Comparison of ENCODE assay signal across 15 cellular contexts in genomic region chr5:164799391-164799790, GRCh38.
DNase-seq lines count a peak whose midpoint lies in the region; ATAC-seq and TF ChIP-seq lines count a peak whose summit lies in the region.
"Had no signal": no experiment of that assay in that cellular context is flagged by ENCODE, and none has a peak within 500 bp of the region (broad histone marks: within the 10 kb centered on the region; RNA-seq: fewer than 3 reads in every experiment).

No MANE protein-coding gene starts in this region.

- no peak overlapping the region for H3K4me3 ChIP-seq in GM23338
- no peak overlapping the region for H3K4me3 ChIP-seq in HAP-1

- no peak for TF ChIP-seq CTCF in GM23338 (conservative IDR thresholded peaks at IDR 0.05; ENCODE audit: low read depth in 2 of 2)

- intact Hi-C loops in activated CD4-positive, alpha-beta T cell treated with anti-CD3 and anti-CD28 coated beads, Interleukin-2, amount 10 ng/mL, durations not matched to agents 24 days and 14 days (cut with micrococcal nuclease), result no loop called here

- ATAC-seq in GM18909 (IDR thresholded peaks at IDR 0.05; ENCODE audit: poor library complexity, unreplicated experiment) (peak; percentile 57), GM23338 (no peak)
- ATAC-seq: T-cell had no signal

- no peak overlapping the region for H3K4me3 Mint-ChIP-seq in GM23338
- H3K4me3 Mint-ChIP-seq in activated CD4-positive, alpha-beta T cell treated with anti-CD3 and anti-CD28 coated beads, Interleukin-2, amount 10 ng/mL, durations not matched to agents 24 days and 14 days, result no peak overlapping the region
- H3K4me3 Mint-ChIP-seq: CD8-positive, alpha-beta memory T cell; T-cell had no signal

- H3K4me1 ChIP-seq in GM23338 (ENCODE audit: insufficient read depth) (peaks cover 20% of the 10 kb centered on the region), HAP-1 (no peaks in the 10 kb centered on the region)

- H3F3A ChIP-seq in GM23338 (replicated peaks; ENCODE audit: low read depth), result no peaks in the 10 kb centered on the region

- no peaks in the 10 kb centered on the region for H3K9me2 ChIP-seq in GM23338 (ENCODE audit: insufficient read depth)

- H3K4me2 ChIP-seq in GM23338, result no peak overlapping the region

- no peak overlapping the region for H2AFZ ChIP-seq in GM23338

- H3K27me3 ChIP-seq in GM23338 (ENCODE audit: insufficient read depth) (no peaks in the 10 kb centered on the region), HAP-1 (ENCODE audit: low read depth) (no peaks in the 10 kb centered on the region)

- peaks cover 2% of the 10 kb centered on the region for H3K27me3 Mint-ChIP-seq in GM23338 (ENCODE audit: insufficient read depth, low read depth, poor library complexity)
- no peaks in the 10 kb centered on the region for H3K27me3 Mint-ChIP-seq in activated CD4-positive, alpha-beta T cell treated with anti-CD3 and anti-CD28 coated beads, Interleukin-2, amount 10 ng/mL, durations not matched to agents 24 days and 14 days
- H3K27me3 Mint-ChIP-seq: CD8-positive, alpha-beta memory T cell; T-cell had no signal

- H3K4me1 Mint-ChIP-seq in GM23338, result peaks cover 13% of the 10 kb centered on the region
- no peaks in the 10 kb centered on the region for H3K4me1 Mint-ChIP-seq in activated CD4-positive, alpha-beta T cell treated with anti-CD3 and anti-CD28 coated beads, Interleukin-2, amount 10 ng/mL, durations not matched to agents 24 days and 14 days
- H3K4me1 Mint-ChIP-seq: CD8-positive, alpha-beta memory T cell; T-cell had no signal

- H3K36me3 ChIP-seq in GM23338 (ENCODE audit: insufficient read depth) (peaks cover 10% of the 10 kb centered on the region; the same call in 1 of the 2 replicates), HAP-1 (replicated peaks) (no peaks in the 10 kb centered on the region)

- peaks cover 42% of the 10 kb centered on the region for H3K36me3 Mint-ChIP-seq in GM23338 (ENCODE audit: low read depth)
- H3K36me3 Mint-ChIP-seq in activated CD4-positive, alpha-beta T cell treated with anti-CD3 and anti-CD28 coated beads, Interleukin-2, amount 10 ng/mL, durations not matched to agents 24 days and 14 days (ENCODE audit: low read depth), result no peaks in the 10 kb centered on the region
- H3K36me3 Mint-ChIP-seq: CD8-positive, alpha-beta memory T cell; T-cell had no signal

- no peaks in the 10 kb centered on the region for H3K79me2 ChIP-seq in GM23338 (replicated peaks; ENCODE audit: insufficient read depth)

- H3K9me3 ChIP-seq in HAP-1, result peaks cover 2% of the 10 kb centered on the region; the same call in 1 of the 2 replicates

- no peaks in the 10 kb centered on the region for H4K20me1 ChIP-seq in GM23338 (replicated peaks; ENCODE audit: insufficient read depth)

- peaks cover 43% of the 10 kb centered on the region for H3K9me3 Mint-ChIP-seq in GM23338
- H3K9me3 Mint-ChIP-seq in activated CD4-positive, alpha-beta T cell treated with anti-CD3 and anti-CD28 coated beads, Interleukin-2, amount 10 ng/mL, durations not matched to agents 24 days and 14 days, result no peaks in the 10 kb centered on the region

- peak overlapping the region; percentile 34; the same call in 1 of the 2 replicates for H3K27ac Mint-ChIP-seq in GM23338
- H3K27ac Mint-ChIP-seq in activated CD4-positive, alpha-beta T cell treated with anti-CD3 and anti-CD28 coated beads, Interleukin-2, amount 10 ng/mL, durations not matched to agents 24 days and 14 days, result no peak overlapping the region
- H3K27ac Mint-ChIP-seq: CD8-positive, alpha-beta memory T cell; T-cell had no signal

- H3K27ac ChIP-seq in GM23338 (ENCODE audit: low read depth), result no peak overlapping the region

- DNase-seq in GM23338 (ENCODE audit: low spot score) (no peak), Kasumi-1 (lab: John Stamatoyannopoulos, UW) (peak; percentile 8 to 9), amniotic stem cell (lab: John Stamatoyannopoulos, UW) (no peak), HAP-1 (ENCODE audit: low spot score in 2 of 2) (no peak)
- DNase-seq in activated CD4-positive, alpha-beta T cell treated with anti-CD3 and anti-CD28 coated beads, Interleukin-2, amount 10 ng/mL, durations not matched to agents 24 days and 14 days, result no peak
- DNase-seq in stimulated activated CD4-positive, alpha-beta T cell treated with anti-CD3 and anti-CD28 coated beads, Interleukin-2, amount 100 ng/mL, for 48 hours, result no peak
- DNase-seq: CD8-positive, alpha-beta memory T cell; NCI-H146; NCI-H2081 treated with DMSO at 0.1 percent for 48 hours; NCI-H2227 treated with DMSO at 0.1 percent for 48 hours; NCI-H526 treated with DMSO at 0.1 percent for 48 hours; NK-92 treated with Interleukin-12 subunit alpha and Interleukin-12 subunit beta, amount 100 ng/mL, for 24 hours; T-cell; T1000 had no signal

- in situ Hi-C loops in HAP-1 (cut with MboI; ENCODE audit: low sequenced_read_pairs), result no loop called here

TF ChIP-seq in GM23338, 12 proteins besides CTCF, POLR2A, EP300 and RAD21 (continues in another document):
- TF ChIP-seq ETS1 (IDR thresholded peaks at IDR 0.05) (no peak), ZNF114 (CRISPR knock-in tag; IDR thresholded peaks at IDR 0.05) (no peak), STAT1 (IDR thresholded peaks at IDR 0.05; ENCODE audit: unreplicated experiment) (no peak), CREB1 (CRISPR knock-in tag; IDR thresholded peaks at IDR 0.05; ENCODE audit: low read depth) (no peak), ZNF462 (CRISPR knock-in tag; IDR thresholded peaks at IDR 0.05) (no peak)

Comparison
In these comparisons a context has a peak if more than half of its experiments do, and no peak if none do; other contexts are left out.
1. DNase-seq: peak in Kasumi-1 (2 of 2); none in GM23338 (single experiment), activated CD4-positive, alpha-beta T cell treated with anti-CD3 and anti-CD28 coated beads, Interleukin-2, amount 10 ng/mL, durations not matched to agents 24 days and 14 days (single experiment), stimulated activated CD4-positive, alpha-beta T cell treated with anti-CD3 and anti-CD28 coated beads, Interleukin-2, amount 100 ng/mL, for 48 hours (0 of 2), amniotic stem cell (single experiment) and HAP-1 (0 of 2).